Comparison of ENCODE assay signal across 21 cellular contexts in the genomic region with DNA sequence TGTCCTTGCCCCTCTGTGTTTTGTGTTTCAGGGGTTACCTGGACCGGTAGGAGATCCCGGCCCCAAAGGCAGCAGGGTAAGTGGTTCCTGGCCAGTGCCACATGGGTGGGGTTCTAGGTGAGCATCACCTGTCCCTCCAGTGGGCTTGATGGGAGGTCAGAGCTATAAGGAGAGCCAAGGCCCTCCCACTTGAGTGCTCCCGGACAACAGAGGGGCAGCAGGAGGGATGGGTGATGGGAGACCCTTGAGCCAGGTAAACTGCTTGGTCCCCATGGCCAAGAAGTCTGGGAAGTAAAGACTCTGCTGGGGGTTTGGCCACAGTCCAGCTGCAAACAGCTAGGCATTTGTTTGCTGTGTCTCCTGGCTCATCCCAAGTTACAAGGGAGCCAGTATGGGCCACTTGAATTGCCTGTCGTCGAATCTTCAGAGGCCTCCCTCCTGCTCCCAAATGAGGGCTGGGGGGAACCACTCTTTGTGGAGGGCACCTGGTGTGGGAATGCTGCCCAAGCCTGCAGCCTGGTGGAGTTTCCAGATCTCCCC. TPM values are rescaled to one million over a fixed set of nuclear protein-coding genes. Genes with fewer than 3 reads are reported as not detected.
DNase-seq lines count a peak whose midpoint lies in the region; ATAC-seq and TF ChIP-seq lines count a peak whose summit lies in the region.
"Had no signal": no experiment of that assay in that cellular context is flagged by ENCODE, and none has a peak within 500 bp of the region (broad histone marks: within the 10 kb centered on the region; RNA-seq: fewer than 3 reads in every experiment).

No MANE protein-coding gene starts in this region.

- in situ Hi-C loops in IMR-90 (cut with MboI; ENCODE audit: low sequenced_read_pairs): no loop called here

- TF ChIP-seq POLR2A in IMR-90 (IDR thresholded peaks at IDR 0.05; ENCODE audit: low read depth, low read length): no peak

- CTCF ChIA-PET in IMR-90 (lab: Yijun Ruan, JAX): no interaction called here

- BruUV-seq in IMR-90 (replicated peaks; lab: Mats Ljungman, UMichigan): no TSS peak

- H4K91ac ChIP-seq in IMR-90 (ENCODE audit: insufficient read depth, low read depth, low read length): no peak overlapping the region

- H3K9me3 ChIP-seq in BLaER1 (no peaks in the 10 kb centered on the region), IMR-90 (ENCODE audit: control insufficient read depth, insufficient read depth, low read length) (no peaks in the 10 kb centered on the region), lower lobe of right lung (no peaks in the 10 kb centered on the region), psoas muscle (no peaks in the 10 kb centered on the region)
- H3K9me3 ChIP-seq: BE2C, Caco-2, thyroid gland had no signal

- H2BK5ac ChIP-seq in IMR-90 (ENCODE audit: low read depth, low read length, poor library complexity, severe bottlenecking): no peak overlapping the region

- dilution Hi-C loops in IMR-90 (cut with HindIII; ENCODE audit: low sequenced_read_pairs, unreplicated experiment): no loop called here

- H3K14ac ChIP-seq in IMR-90 (replicated peaks; ENCODE audit: low read depth, low read length): peak overlapping the region; percentile 63; the same call in 1 of the 2 replicates

- intact Hi-C loops in IMR-90 (cut with micrococcal nuclease): no loop called here
- intact Hi-C loops in lower lobe of right lung (cut with DNase I): no loop called here
- intact Hi-C loops in psoas muscle (cut with DNase I): loop anchor here in 1 of 2 donors (5.0 kb wide), 1 partner anchor 49 kb away; the partner anchor contains the start of gene COL27A1

- no peak overlapping the region for H2BK120ac ChIP-seq in IMR-90 (ENCODE audit: low read depth, low read length)

- H2AK5ac ChIP-seq in IMR-90 (ENCODE audit: low read depth, low read length): peak overlapping the region; percentile 32

- peaks cover 52% of the 10 kb centered on the region for H3K4me1 ChIP-seq in BLaER1
- H3K4me1 ChIP-seq in IMR-90 (ENCODE audit: control insufficient read depth, insufficient read depth, low read length): peaks cover 27% of the 10 kb centered on the region
- no peaks in the 10 kb centered on the region for H3K4me1 ChIP-seq in lower lobe of right lung
- peaks cover 44% of the 10 kb centered on the region for H3K4me1 ChIP-seq in psoas muscle
- H3K4me1 ChIP-seq: BE2C, thyroid gland had no signal

- H3K23ac ChIP-seq in IMR-90 (ENCODE audit: low read depth, low read length): no peak overlapping the region

- no peak overlapping the region for H3K9ac ChIP-seq in BLaER1
- H3K9ac ChIP-seq in IMR-90 (ENCODE audit: low read depth, low read length): no peak overlapping the region
- H3K9ac ChIP-seq: KMS-11 had no signal

- no peak overlapping the region for H3K56ac ChIP-seq in IMR-90 (ENCODE audit: extremely low read depth, insufficient read depth, low read length)

- H2BK20ac ChIP-seq in IMR-90 (ENCODE audit: low read depth, low read length): no peak overlapping the region

- H3K27me3 ChIP-seq in BLaER1: no peaks in the 10 kb centered on the region
- no peaks in the 10 kb centered on the region for H3K27me3 ChIP-seq in IMR-90 (ENCODE audit: control insufficient read depth, insufficient read depth, low read length)
- H3K27me3 ChIP-seq in lower lobe of right lung (ENCODE audit: low read depth): no peaks in the 10 kb centered on the region
- H3K27me3 ChIP-seq in psoas muscle (ENCODE audit: insufficient read depth in 3 of 3, low read length in 2 of 3): no peaks in the 10 kb centered on the region
- H3K27me3 ChIP-seq: BE2C, thyroid gland had no signal

- DNase-seq in IMR-90 (no peak), lower lobe of right lung (peak; percentile 10), psoas muscle (peak in 1 of 2 donors; percentile 44), NCI-H2107 treated with DMSO at 0.1 percent for 48 hours (lab: John Stamatoyannopoulos, UW; ENCODE audit: unreplicated experiment) (no peak), AG08395 (ENCODE audit: low spot score) (no peak), NCI-H187 (lab: John Stamatoyannopoulos, UW) (no peak), NK-92 (lab: John Stamatoyannopoulos, UW; ENCODE audit: unreplicated experiment) (no peak)
- DNase-seq: activated CD4-positive, alpha-beta T cell treated with anti-CD3 and anti-CD28 coated beads for 4 hours; activated T-cell treated with anti-CD3 and anti-CD28 coated beads for 4 hours; BE2C; central memory CD4-positive, alpha-beta T cell; DMS79 treated with DMSO at 0.1 percent for 48 hours; H9; MM.1S; NCI-H1436; OCI-M1; stimulated activated naive CD8-positive, alpha-beta T cell treated with anti-CD3 and anti-CD28 coated beads, Interleukin-15, Interleukin-2, amounts not matched to agents 100 U/mL and 50 U/mL, for 24 hours; thyroid gland had no signal

- TF ChIP-seq CTCF in IMR-90 (conservative IDR thresholded peaks at IDR 0.05; ENCODE audit: low read depth, low read length) (no peak), lower lobe of right lung (IDR thresholded peaks at IDR 0.05) (no peak), psoas muscle (IDR thresholded peaks at IDR 0.05) (no peak)

- no peak overlapping the region for H4K8ac ChIP-seq in IMR-90 (ENCODE audit: low read depth in 2 of 2, low read length in 2 of 2)

- no peak overlapping the region for H3K18ac ChIP-seq in IMR-90 (ENCODE audit: low read depth, low read length)

- ATAC-seq in IMR-90 (ENCODE audit: low read depth) (no peak), lower lobe of right lung (no peak), psoas muscle (no peak)
- ATAC-seq: stimulated activated naive CD8-positive, alpha-beta T cell treated with anti-CD3 and anti-CD28 coated beads, Interleukin-15, Interleukin-2, amounts not matched to agents 100 U/mL and 50 U/mL, for 24 hours had no signal

- WGBS in IMR-90 (ENCODE audit: extremely low coverage in 2 of 2, insufficient read length in 1 of 2), 2 experiments: no CpG with 5 or more reads among the region's 5 CpGs
- WGBS in psoas muscle, 3 donors: 55 to 79% (median 59%) methylated on average over 5 of the region's 5 CpGs

- H2AK9ac ChIP-seq in IMR-90 (replicated peaks; ENCODE audit: low read depth, low read length, poor library complexity): peak overlapping the region; percentile 60

- H3K36me3 ChIP-seq in BLaER1: peaks cover 97% of the 10 kb centered on the region
- peaks cover 15% of the 10 kb centered on the region for H3K36me3 ChIP-seq in IMR-90 (ENCODE audit: control insufficient read depth, insufficient read depth, low read length)
- no peaks in the 10 kb centered on the region for H3K36me3 ChIP-seq in lower lobe of right lung
- no peaks in the 10 kb centered on the region for H3K36me3 ChIP-seq in psoas muscle (ENCODE audit: insufficient read depth in 1 of 2, low read depth in 1 of 2)
- H3K36me3 ChIP-seq: BE2C, thyroid gland had no signal

- peaks cover 37% of the 10 kb centered on the region for H3K9me1 ChIP-seq in IMR-90 (ENCODE audit: insufficient read depth, low read length)

- H3K27ac ChIP-seq in BLaER1: peak overlapping the region; percentile 31; the same call in 1 of the 2 replicates
- no peak overlapping the region for H3K27ac ChIP-seq in IMR-90 (ENCODE audit: insufficient read depth, low read length)
- no peak overlapping the region for H3K27ac ChIP-seq in lower lobe of right lung
- peak overlapping the region; percentile 88 for H3K27ac ChIP-seq in psoas muscle
- H3K27ac ChIP-seq: KMS-11, thyroid gland had no signal

- H2BK15ac ChIP-seq in IMR-90 (ENCODE audit: low read depth, low read length): no peak overlapping the region

- peaks cover 0 to 19% of the 10 kb centered on the region in 2 experiments; a peak in 2 of 4 replicates for H3K79me1 ChIP-seq in IMR-90 (ENCODE audit: low read depth in 1 of 2, low read length in 2 of 2)

- H3K4ac ChIP-seq in IMR-90 (ENCODE audit: low read depth, low read length): no peak overlapping the region

- no peak overlapping the region for H2AFZ ChIP-seq in IMR-90 (replicated peaks; ENCODE audit: low read length, poor library complexity)

- H3K4me3 ChIP-seq in BLaER1 (no peak overlapping the region), IMR-90 (ENCODE audit: insufficient read depth, low read depth, low read length) (no peak overlapping the region), lower lobe of right lung (no peak overlapping the region), psoas muscle (no peak overlapping the region)
- H3K4me3 ChIP-seq: thyroid gland had no signal

- POLR2A ChIA-PET in IMR-90 (lab: Charles Lee; ENCODE audit: unreplicated experiment): no interaction called here

- no peak overlapping the region for H4K5ac ChIP-seq in IMR-90 (ENCODE audit: low read depth, low read length)

- peak overlapping the region; percentile 60 for H3K4me2 ChIP-seq in BLaER1
- no peak overlapping the region for H3K4me2 ChIP-seq in IMR-90 (ENCODE audit: low read depth, low read length)
- H3K4me2 ChIP-seq: KMS-11 had no signal

- TF ChIP-seq RAD21 in IMR-90 (IDR thresholded peaks at IDR 0.05; ENCODE audit: low read length): no peak

- H4K20me1 ChIP-seq in BLaER1: no peaks in the 10 kb centered on the region
- peaks cover 3% of the 10 kb centered on the region; the same call in 1 of the 2 replicates for H4K20me1 ChIP-seq in IMR-90 (ENCODE audit: insufficient read depth, low read length)

TF ChIP-seq in IMR-90, 13 proteins besides CTCF, POLR2A, EP300 and RAD21:
- TF ChIP-seq BHLHE40 (IDR thresholded peaks at IDR 0.05; ENCODE audit: low read depth, low read length): no peak
- TF ChIP-seq CHD1 (IDR thresholded peaks at IDR 0.05; ENCODE audit: low read depth, low read length): no peak
- no peak for TF ChIP-seq NFE2L2 (IDR thresholded peaks at IDR 0.05; ENCODE audit: low read depth, low read length)
- TF ChIP-seq MAZ (IDR thresholded peaks at IDR 0.05; ENCODE audit: borderline replicate concordance, low read depth, low read length): no peak
- no peak for TF ChIP-seq CEBPB (IDR thresholded peaks at IDR 0.05; ENCODE audit: low read depth, low read length)
- TF ChIP-seq FOS (IDR thresholded peaks at IDR 0.05; ENCODE audit: low read depth, low read length): no peak
- TF ChIP-seq, protein P1, sequence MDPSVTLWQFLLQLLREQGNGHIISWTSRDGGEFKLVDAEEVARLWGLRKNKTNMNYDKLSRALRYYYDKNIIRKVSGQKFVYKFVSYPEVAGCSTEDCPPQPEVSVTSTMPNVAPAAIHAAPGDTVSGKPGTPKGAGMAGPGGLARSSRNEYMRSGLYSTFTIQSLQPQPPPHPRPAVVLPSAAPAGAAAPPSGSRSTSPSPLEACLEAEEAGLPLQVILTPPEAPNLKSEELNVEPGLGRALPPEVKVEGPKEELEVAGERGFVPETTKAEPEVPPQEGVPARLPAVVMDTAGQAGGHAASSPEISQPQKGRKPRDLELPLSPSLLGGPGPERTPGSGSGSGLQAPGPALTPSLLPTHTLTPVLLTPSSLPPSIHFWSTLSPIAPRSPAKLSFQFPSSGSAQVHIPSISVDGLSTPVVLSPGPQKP (IDR thresholded peaks at IDR 0.05; ENCODE audit: borderline replicate concordance, low read depth, low read length): no peak

RNA-seq across cellular contexts. Expression of gene COL27A1, which starts 51.0 kb away (rescaled TPM):
- total RNA-seq in IMR-90 (2012; rRNA removed) (2.2 and 3.2 TPM in 2 replicates), lower lobe of right lung (13.0 TPM), psoas muscle (1 to 10 TPM; 3.9 to 8.5 (median 4.7) TPM)
- polyA plus RNA-seq in IMR-90 (2012; rRNA removed) (18.3 and 23.2 TPM in 2 replicates), psoas muscle (1 to 10 TPM; 1.1 to 2.1 (median 1.8) TPM)
- 6.8 and 9.7 TPM in 2 replicates for polyA plus RNA-seq in IMR-90 (2012; cell fraction: cytosol; rRNA removed)
- polyA plus RNA-seq in IMR-90 (2012; cell fraction: nucleus; rRNA removed; ENCODE audit: low replicate concordance): 118 and 194 TPM in 2 replicates

Comparison
In these comparisons a context has a peak if more than half of its experiments do, and no peak if none do; other contexts are left out.
1. H3K27ac ChIP-seq: peak in BLaER1 (single experiment) and psoas muscle (single experiment); none in IMR-90 (single experiment) and lower lobe of right lung (single experiment).